ENCODE assay signal across 1 cellular context in genomic region chr5:128015978-128016377, GRCh38.
TF ChIP-seq lines count a peak whose summit lies in the region.

No MANE protein-coding gene starts in this region.

TF ChIP-seq in K562, 482 proteins besides CTCF, POLR2A, EP300 and RAD21 (continued from another document):
- TF ChIP-seq JUNB (CRISPR knock-in tag; conservative IDR thresholded peaks at IDR 0.05) (0 out of 2 replicates have a peak, but pooled peaks have one; percentile 8), KDM1A (IDR thresholded peaks at IDR 0.05) (peak in 1 of 2 experiments; percentile 57; a peak in 1 of 4 replicates), CBX2 (IDR thresholded peaks at IDR 0.05; ENCODE audit: insufficient read depth, low read length, poor library complexity, severe bottlenecking) (no peak), PCBP2 (IDR thresholded peaks at IDR 0.05; ENCODE audit: low read depth, low read length, poor library complexity, severe bottlenecking) (no peak), DLX4 (CRISPR knock-in tag; IDR thresholded peaks at IDR 0.05) (no peak), FOXA3 (CRISPR knock-in tag; conservative IDR thresholded peaks at IDR 0.05 in 1 of 2, IDR thresholded peaks at IDR 0.05 in 1 of 2) (no peak), JUN (IDR thresholded peaks at IDR 0.05; ENCODE audit: borderline replicate concordance, low read depth, low read length) (peak; percentile 85), JUN (CRISPR knock-in tag; IDR thresholded peaks at IDR 0.05; ENCODE audit: borderline replicate concordance) (no peak), SMARCA4 (IDR thresholded peaks at IDR 0.05) (peak; percentile 87)
